In genomic region chr6:7087066-7087465, GRCh38 we compare ENCODE assay signal across 9 cellular contexts. TPM values are rescaled to one million over a fixed set of nuclear protein-coding genes. Genes with fewer than 3 reads are reported as not detected.
DNase-seq lines count a peak whose midpoint lies in the region; ATAC-seq and TF ChIP-seq lines count a peak whose summit lies in the region.
"Had no signal": no experiment of that assay in that cellular context is flagged by ENCODE, and none has a peak within 500 bp of the region (broad histone marks: within the 10 kb centered on the region; RNA-seq: fewer than 3 reads in every experiment).

No MANE protein-coding gene starts in this region.

- H3K4me1 ChIP-seq in MM.1S (ENCODE audit: low read length), result peaks cover 23% of the 10 kb centered on the region
- H3K4me1 ChIP-seq: A549 had no signal

- intact Hi-C loops in dendritic cell treated with granulocyte-macrophage colony-stimulating factor and Interleukin-4, amounts not matched to agents 40 ng/mL and 50 ng/mL, for 4 days (cut with micrococcal nuclease), result no loop called here

- peaks cover 24% of the 10 kb centered on the region for H3F3A ChIP-seq in MM.1S (ENCODE audit: insufficient read depth, low read length)

- no peaks in the 10 kb centered on the region for H3K27me3 Mint-ChIP-seq in dendritic cell treated with granulocyte-macrophage colony-stimulating factor and Interleukin-4, amounts not matched to agents 40 ng/mL and 50 ng/mL, for 4 days
- H3K27me3 Mint-ChIP-seq in naive thymus-derived CD8-positive, alpha-beta T cell, result no peaks in the 10 kb centered on the region

- H3K36me3 ChIP-seq in MM.1S (replicated peaks; ENCODE audit: insufficient read depth, low read length), result no peaks in the 10 kb centered on the region

- no peaks in the 10 kb centered on the region for H3K9me3 ChIP-seq in MM.1S (replicated peaks; ENCODE audit: insufficient read depth, low read length)
- H3K9me3 ChIP-seq: A549 had no signal

- peak overlapping the region; percentile 78 for H3K4me2 ChIP-seq in MM.1S (ENCODE audit: low read depth, low read length)
- H3K4me2 ChIP-seq: A549 had no signal

- peak overlapping the region; percentile 50; the same call in 1 of the 2 replicates for H3K27ac ChIP-seq in MM.1S (ENCODE audit: low read length)
- H3K27ac ChIP-seq: A549 had no signal

- H3K4me3 ChIP-seq in MM.1S (ENCODE audit: low read length), result peak overlapping the region; percentile 52
- H3K4me3 ChIP-seq: A549 had no signal

- peaks cover 23% of the 10 kb centered on the region for H3K36me3 Mint-ChIP-seq in dendritic cell treated with granulocyte-macrophage colony-stimulating factor and Interleukin-4, amounts not matched to agents 40 ng/mL and 50 ng/mL, for 4 days (ENCODE audit: low read depth)
- H3K36me3 Mint-ChIP-seq in naive thymus-derived CD8-positive, alpha-beta T cell, result peaks cover 0 to 5% (median 0%) of the 10 kb centered on the region in 3 donors

- peaks cover 7% of the 10 kb centered on the region for H3K27me3 ChIP-seq in MM.1S (replicated peaks; ENCODE audit: insufficient read depth, low read length)

- H3K9me2 ChIP-seq in MM.1S (replicated peaks; ENCODE audit: insufficient read depth, low read length), result no peaks in the 10 kb centered on the region

- H3K27ac Mint-ChIP-seq in dendritic cell treated with granulocyte-macrophage colony-stimulating factor and Interleukin-4, amounts not matched to agents 40 ng/mL and 50 ng/mL, for 4 days, result peak overlapping the region; percentile 81
- peak overlapping the region; percentile 77 to 95 (median 90) for H3K27ac Mint-ChIP-seq in naive thymus-derived CD8-positive, alpha-beta T cell

- peak overlapping the region; percentile 34 for H2AFZ ChIP-seq in MM.1S (ENCODE audit: low read length)

- H3K9ac ChIP-seq in MM.1S (ENCODE audit: low read length), result peak overlapping the region; percentile 19; the same call in 1 of the 2 replicates

- ATAC-seq in naive thymus-derived CD8-positive, alpha-beta T cell, result peak in 1 of 2 donors; percentile 28
- no peak for ATAC-seq in GM19324 (IDR thresholded peaks at IDR 0.05; ENCODE audit: low FRiP score, unreplicated experiment)

- DNase-seq in NCI-H2029 treated with DMSO at 0.1 percent for 48 hours (lab: John Stamatoyannopoulos, UW) (peak; percentile 50), NCI-H2029 (lab: John Stamatoyannopoulos, UW) (no peak), MM.1S (peak; percentile 51), hippocampal formation (lab: John Stamatoyannopoulos, UW) (no peak), NCI-H1930 (lab: John Stamatoyannopoulos, UW) (no peak)
- peak in 1 of 10 donors; percentile 18 for DNase-seq in naive thymus-derived CD8-positive, alpha-beta T cell

- H3K4me1 Mint-ChIP-seq in dendritic cell treated with granulocyte-macrophage colony-stimulating factor and Interleukin-4, amounts not matched to agents 40 ng/mL and 50 ng/mL, for 4 days (ENCODE audit: low read depth), result peaks cover 32% of the 10 kb centered on the region
- H3K4me1 Mint-ChIP-seq in naive thymus-derived CD8-positive, alpha-beta T cell, result peaks cover 19 to 49% (median 40%) of the 10 kb centered on the region in 4 donors

- peak; percentile 42; the same call in 1 of the 2 replicates for TF ChIP-seq CTCF in MM.1S (IDR thresholded peaks at IDR 0.05; ENCODE audit: low read length)

- H3K79me2 ChIP-seq in MM.1S (ENCODE audit: low read length), result no peaks in the 10 kb centered on the region

- POLR2A ChIA-PET in naive thymus-derived CD8-positive, alpha-beta T cell (lab: Charles Lee), result interaction anchor here (0.6 to 3.0 kb wide), 13 partner anchors 9 to 476 kb away, joined by 3 to 24 read pairs (median 4); partner anchors contain the start of gene RREB1

- no peaks in the 10 kb centered on the region for H4K20me1 ChIP-seq in MM.1S (ENCODE audit: insufficient read depth, low read length)

- no peaks in the 10 kb centered on the region for H3K9me3 Mint-ChIP-seq in dendritic cell treated with granulocyte-macrophage colony-stimulating factor and Interleukin-4, amounts not matched to agents 40 ng/mL and 50 ng/mL, for 4 days
- peaks cover 0 to 15% (median 0%) of the 10 kb centered on the region in 9 donors for H3K9me3 Mint-ChIP-seq in naive thymus-derived CD8-positive, alpha-beta T cell

- H3K4me3 Mint-ChIP-seq in dendritic cell treated with granulocyte-macrophage colony-stimulating factor and Interleukin-4, amounts not matched to agents 40 ng/mL and 50 ng/mL, for 4 days, result peak overlapping the region; percentile 59
- peak overlapping the region; percentile 73 to 89 (median 85) for H3K4me3 Mint-ChIP-seq in naive thymus-derived CD8-positive, alpha-beta T cell

RNA-seq across cellular contexts. Expression of gene RREB1, which starts 20.7 kb away (rescaled TPM):
- total RNA-seq in naive thymus-derived CD8-positive, alpha-beta T cell, result 10 to 100 TPM; 47.1 to 53.0 TPM
- polyA plus RNA-seq in naive thymus-derived CD8-positive, alpha-beta T cell, result 1 to 10 TPM; 2.5 to 5.8 (median 5.0) TPM

Comparison
In these comparisons a context has a peak if more than half of its experiments do, and no peak if none do; other contexts are left out.
1. DNase-seq: peak in NCI-H2029 treated with DMSO at 0.1 percent for 48 hours (single experiment) and MM.1S (single experiment); none in NCI-H2029 (single experiment), hippocampal formation (0 of 2) and NCI-H1930 (0 of 2).